In genomic region chr12:96035283-96036236, GRCh38 we compare ENCODE assay signal across 1 cellular context.
TF ChIP-seq lines count a peak whose summit lies in the region.

LTA4H (minus strand) TSS chr12:96035587; CDS start chr12:96035519, 68 bp downstream.

TF ChIP-seq in K562, 482 proteins besides CTCF, POLR2A, EP300 and RAD21 (continued from another document and continues in another):
- 0 out of 4 replicates have a peak, but pooled peaks of 1 of the 2 experiments have one; percentile 15 for TF ChIP-seq UBTF (IDR thresholded peaks at IDR 0.05; ENCODE audit: borderline replicate concordance in 1 of 2, low read depth in 2 of 2, low read length in 2 of 2)
- TF ChIP-seq MTA3 (IDR thresholded peaks at IDR 0.05; ENCODE audit: borderline replicate concordance), result peak; percentile 33; the same call in 1 of the 2 replicates
- TF ChIP-seq SUPT5H (IDR thresholded peaks at IDR 0.05), result peak; percentile 61
- no peak for TF ChIP-seq ATF1 (CRISPR knock-in tag; IDR thresholded peaks at IDR 0.05)
- TF ChIP-seq ATF1 (tag; IDR thresholded peaks at IDR 0.05), result peak; percentile 79
- TF ChIP-seq HCFC1 (IDR thresholded peaks at IDR 0.05; ENCODE audit: low read depth, low read length), result peak; percentile 95
- TF ChIP-seq TFAP4 (CRISPR knock-in tag; IDR thresholded peaks at IDR 0.05; ENCODE audit: borderline replicate concordance), result peak; percentile 59
- no peak for TF ChIP-seq NFIX (CRISPR knock-in tag; IDR thresholded peaks at IDR 0.05; ENCODE audit: low read depth)
- TF ChIP-seq ZNF121 (CRISPR knock-in tag; conservative IDR thresholded peaks at IDR 0.05), result no peak
- TF ChIP-seq RAD51 (IDR thresholded peaks at IDR 0.05; ENCODE audit: borderline replicate concordance, low read depth), result no peak
- peak; percentile 38; the same call in 1 of the 2 replicates for TF ChIP-seq LCOR (CRISPR knock-in tag; IDR thresholded peaks at IDR 0.05)
- TF ChIP-seq ZBTB12 (CRISPR knock-in tag; IDR thresholded peaks at IDR 0.05), result no peak
- TF ChIP-seq NR4A1 (CRISPR knock-in tag; IDR thresholded peaks at IDR 0.05), result no peak
- TF ChIP-seq NR4A1 (tag; IDR thresholded peaks at IDR 0.05), result peak; percentile 49; the same call in 1 of the 2 replicates
- peak in 1 of 2 experiments; percentile 28; a peak in 1 of 4 replicates for TF ChIP-seq TRIM24 (IDR thresholded peaks at IDR 0.05)
- TF ChIP-seq EP400 (IDR thresholded peaks at IDR 0.05), result peak; percentile 54; the same call in 1 of the 2 replicates
- TF ChIP-seq MCM3 (IDR thresholded peaks at IDR 0.05), result no peak
- TF ChIP-seq CXXC5 (CRISPR knock-in tag; IDR thresholded peaks at IDR 0.05), result peak; percentile 38; the same call in 1 of the 2 replicates
- TF ChIP-seq FOS (IDR thresholded peaks at IDR 0.05; ENCODE audit: extremely low read depth, insufficient read length), result peak; percentile 32
- TF ChIP-seq TEAD1 (CRISPR knock-in tag; IDR thresholded peaks at IDR 0.05), result no peak
- TF ChIP-seq FOXK2 (conservative IDR thresholded peaks at IDR 0.05 in 1 of 2, IDR thresholded peaks at IDR 0.05 in 1 of 2; ENCODE audit: low read depth in 2 of 2), result peak; percentile 80 to 89; a peak in 3 of 4 replicates
- TF ChIP-seq ZBTB26 (CRISPR knock-in tag; IDR thresholded peaks at IDR 0.05), result 0 out of 2 replicates have a peak, but pooled peaks have one; percentile 70
- peak; percentile 72 for TF ChIP-seq POLR2G (IDR thresholded peaks at IDR 0.05; ENCODE audit: low read depth, low read length)
- TF ChIP-seq BDP1 (IDR thresholded peaks at IDR 0.05; ENCODE audit: insufficient read depth, insufficient read length), result peak; percentile 99
- no peak for TF ChIP-seq KDM1A (IDR thresholded peaks at IDR 0.05)
- no peak for TF ChIP-seq XRCC4 (IDR thresholded peaks at IDR 0.05; ENCODE audit: extremely low read depth, insufficient read depth, insufficient read length)
- peak; percentile 66; the same call in 1 of the 2 replicates for TF ChIP-seq KAT7 (CRISPR knock-in tag; IDR thresholded peaks at IDR 0.05; ENCODE audit: borderline replicate concordance)
- TF ChIP-seq ZNF263 (CRISPR knock-in tag; IDR thresholded peaks at IDR 0.05; ENCODE audit: borderline replicate concordance), result peak; percentile 99
- TF ChIP-seq ZBTB49 (CRISPR knock-in tag; IDR thresholded peaks at IDR 0.05; ENCODE audit: borderline replicate concordance), result no peak
- TF ChIP-seq ATF4 (CRISPR knock-in tag; IDR thresholded peaks at IDR 0.05), result no peak
- no peak for TF ChIP-seq NFATC3 (IDR thresholded peaks at IDR 0.05)
- TF ChIP-seq ZNF592 (IDR thresholded peaks at IDR 0.05), result peak; percentile 95
- peak in 1 of 2 experiments; percentile 79; a peak in 1 of 4 replicates for TF ChIP-seq KDM4B (IDR thresholded peaks at IDR 0.05; ENCODE audit: borderline replicate concordance in 2 of 2, low read depth in 1 of 2)
- TF ChIP-seq RBFOX2 (IDR thresholded peaks at IDR 0.05; ENCODE audit: low read depth, low read length), result peak; percentile 69
- peak; percentile 74 to 81 for TF ChIP-seq NRF1 (conservative IDR thresholded peaks at IDR 0.05 in 1 of 2, IDR thresholded peaks at IDR 0.05 in 1 of 2)
- no peak for TF ChIP-seq NFE2L1 (tag; IDR thresholded peaks at IDR 0.05; ENCODE audit: borderline replicate concordance, low read depth)
- TF ChIP-seq TAF7 (tag; IDR thresholded peaks at IDR 0.05), result no peak
- TF ChIP-seq THRB (CRISPR knock-in tag; conservative IDR thresholded peaks at IDR 0.05), result peak; percentile 87; the same call in 1 of the 2 replicates
- TF ChIP-seq HINFP (tag; conservative IDR thresholded peaks at IDR 0.05; ENCODE audit: low read depth), result no peak
- TF ChIP-seq NCOA1 (IDR thresholded peaks at IDR 0.05; ENCODE audit: low read depth), result 0 out of 2 replicates have a peak, but pooled peaks have one; percentile 35
- TF ChIP-seq TRIM28 (IDR thresholded peaks at IDR 0.05), result 0 out of 2 replicates have a peak, but pooled peaks have one; percentile 66
- no peak for TF ChIP-seq PBX2 (CRISPR knock-in tag; IDR thresholded peaks at IDR 0.05; ENCODE audit: low read depth)
- no peak for TF ChIP-seq PBX2 (tag; conservative IDR thresholded peaks at IDR 0.05; ENCODE audit: low read depth)
- peak; percentile 97 for TF ChIP-seq POLR3A (IDR thresholded peaks at IDR 0.05; ENCODE audit: borderline replicate concordance, extremely low read depth, insufficient read depth, insufficient read length)
